ENCODE assay signal across 15 cellular contexts in genomic region chr2:133130548-133131246, GRCh38.
DNase-seq lines count a peak whose midpoint lies in the region; ATAC-seq and TF ChIP-seq lines count a peak whose summit lies in the region.
"Had no signal": no experiment of that assay in that cellular context is flagged by ENCODE, and none has a peak within 500 bp of the region (broad histone marks: within the 10 kb centered on the region; RNA-seq: fewer than 3 reads in every experiment).

No MANE protein-coding gene starts in this region.

- no peak overlapping the region for H4K12ac ChIP-seq in trophoblast cell (ENCODE audit: low read depth, low read length)

- H3K36me3 ChIP-seq in A673 (ENCODE audit: insufficient read depth, low read length, poor library complexity, severe bottlenecking) (peaks cover 7% of the 10 kb centered on the region), Peyer's patch (no peaks in the 10 kb centered on the region), trophoblast cell (ENCODE audit: control insufficient read depth in 1 of 2, insufficient read depth in 2 of 2, low read length in 2 of 2) (no peaks in the 10 kb centered on the region)
- H3K36me3 ChIP-seq: ovary had no signal

- peak; percentile 70 for ATAC-seq in GM19463 (IDR thresholded peaks at IDR 0.05; ENCODE audit: unreplicated experiment)

- H3K4me3 ChIP-seq in A673 (ENCODE audit: low read depth, low read length, poor library complexity, severe bottlenecking): no peak overlapping the region
- H3K4me3 ChIP-seq in fibroblast of pulmonary artery (replicated peaks; ENCODE audit: low read depth, low read length): no peak overlapping the region
- no peak overlapping the region for H3K4me3 ChIP-seq in Peyer's patch
- H3K4me3 ChIP-seq in trophoblast cell (ENCODE audit: low read depth, low read length): no peak overlapping the region
- H3K4me3 ChIP-seq: dorsolateral prefrontal cortex, ovary had no signal

- H2BK120ac ChIP-seq in trophoblast cell (ENCODE audit: insufficient read depth, low read length, poor library complexity): no peak overlapping the region

- no peak overlapping the region for H2BK5ac ChIP-seq in trophoblast cell (ENCODE audit: low read depth, low read length, poor library complexity)

- H3K79me2 ChIP-seq in trophoblast cell (ENCODE audit: control insufficient read depth, insufficient read depth, low read length, poor library complexity): no peaks in the 10 kb centered on the region

- no peak overlapping the region for H4K91ac ChIP-seq in trophoblast cell (ENCODE audit: low read depth, low read length)

- no peak overlapping the region for H3K27ac Mint-ChIP-seq in activated T-cell treated with anti-CD3 and anti-CD28 coated beads, Interleukin-2, amount 50 U/mL, for 24 hours
- H3K27ac Mint-ChIP-seq: activated CD4-positive, alpha-beta memory T cell treated with anti-CD3 and anti-CD28 coated beads for 36 hours had no signal

- no peak overlapping the region for H3K4me3 Mint-ChIP-seq in activated T-cell treated with anti-CD3 and anti-CD28 coated beads, Interleukin-2, amount 50 U/mL, for 24 hours
- H3K4me3 Mint-ChIP-seq: activated CD4-positive, alpha-beta memory T cell treated with anti-CD3 and anti-CD28 coated beads for 36 hours had no signal

- no peaks in the 10 kb centered on the region for H3K36me3 Mint-ChIP-seq in activated T-cell treated with anti-CD3 and anti-CD28 coated beads, Interleukin-2, amount 50 U/mL, for 24 hours (ENCODE audit: low read depth)
- H3K36me3 Mint-ChIP-seq: activated CD4-positive, alpha-beta memory T cell treated with anti-CD3 and anti-CD28 coated beads for 36 hours had no signal

- H2BK12ac ChIP-seq in trophoblast cell (ENCODE audit: low read length): no peak overlapping the region

- H3K4me2 ChIP-seq in trophoblast cell (ENCODE audit: low read length): no peak overlapping the region

- H2AK5ac ChIP-seq in trophoblast cell (ENCODE audit: low read length): no peak overlapping the region

- no peak for TF ChIP-seq POLR2A in Peyer's patch (IDR thresholded peaks at IDR 0.05)

- H3K14ac ChIP-seq in trophoblast cell (ENCODE audit: low read length): no peak overlapping the region

- no peaks in the 10 kb centered on the region for H3K79me1 ChIP-seq in trophoblast cell (ENCODE audit: low read length)

- H4K8ac ChIP-seq in trophoblast cell (ENCODE audit: low read depth, low read length): no peak overlapping the region

- BruUV-seq in A673 (replicated peaks; lab: Mats Ljungman, UMichigan): no TSS peak

- TF ChIP-seq CTCF in A673 (conservative IDR thresholded peaks at IDR 0.05; ENCODE audit: low read depth, low read length): no peak
- TF ChIP-seq CTCF in fibroblast of pulmonary artery (IDR thresholded peaks at IDR 0.05; ENCODE audit: low read length, missing control alignments): no peak
- TF ChIP-seq CTCF in Peyer's patch (IDR thresholded peaks at IDR 0.05): no peak

- no peak overlapping the region for H3K4ac ChIP-seq in trophoblast cell (ENCODE audit: low read depth, low read length)

- no peaks in the 10 kb centered on the region for H3K4me1 Mint-ChIP-seq in activated T-cell treated with anti-CD3 and anti-CD28 coated beads, Interleukin-2, amount 50 U/mL, for 24 hours (ENCODE audit: low read depth)

- no peaks in the 10 kb centered on the region for H3K9me3 ChIP-seq in A673 (ENCODE audit: low read depth, low read length, poor library complexity, severe bottlenecking)
- H3K9me3 ChIP-seq in Peyer's patch: no peaks in the 10 kb centered on the region
- H3K9me3 ChIP-seq in trophoblast cell (ENCODE audit: insufficient read depth, low read depth, low read length): peaks cover 2% of the 10 kb centered on the region
- H3K9me3 ChIP-seq: ovary had no signal

- no peaks in the 10 kb centered on the region for H3K27me3 Mint-ChIP-seq in activated T-cell treated with anti-CD3 and anti-CD28 coated beads, Interleukin-2, amount 50 U/mL, for 24 hours
- H3K27me3 Mint-ChIP-seq: activated CD4-positive, alpha-beta memory T cell treated with anti-CD3 and anti-CD28 coated beads for 36 hours had no signal

- H3K4me1 ChIP-seq in A673 (ENCODE audit: insufficient read depth, low read length, poor library complexity, severe bottlenecking) (peaks cover 6% of the 10 kb centered on the region), Peyer's patch (no peaks in the 10 kb centered on the region), trophoblast cell (ENCODE audit: control insufficient read depth in 1 of 2, insufficient read depth in 2 of 2, low read length in 2 of 2) (no peaks in the 10 kb centered on the region)

- H3K9me3 Mint-ChIP-seq in activated T-cell treated with anti-CD3 and anti-CD28 coated beads, Interleukin-2, amount 50 U/mL, for 24 hours: no peaks in the 10 kb centered on the region

- no peaks in the 10 kb centered on the region for H3K27me3 ChIP-seq in A673 (replicated peaks; ENCODE audit: insufficient read depth, low read depth, low read length, poor library complexity)
- no peaks in the 10 kb centered on the region for H3K27me3 ChIP-seq in Peyer's patch
- no peaks in the 10 kb centered on the region for H3K27me3 ChIP-seq in trophoblast cell (ENCODE audit: insufficient read depth, low read length)
- H3K27me3 ChIP-seq: dorsolateral prefrontal cortex, ovary had no signal

- H3K18ac ChIP-seq in trophoblast cell (ENCODE audit: low read length): no peak overlapping the region

- CTCF ChIA-PET in A673 (lab: Charles Lee): no interaction called here

- POLR2A ChIA-PET in A673 (lab: Charles Lee; ENCODE audit: low non-redundant PET): interaction anchor here (0.7 kb wide), 1 partner anchor 31 kb away, joined by 10 read pairs; no protein-coding TSS in a partner anchor

- WGBS in trophoblast cell (ENCODE audit: extremely low coverage, insufficient coverage, insufficient read length): no CpG with 5 or more reads among the region's 3 CpGs

- H3K23ac ChIP-seq in trophoblast cell (ENCODE audit: low read length): no peak overlapping the region

- H3K27ac ChIP-seq in A673 (ENCODE audit: low read depth, low read length, poor library complexity, severe bottlenecking) (no peak overlapping the region), Peyer's patch (no peak overlapping the region), trophoblast cell (ENCODE audit: low read depth, low read length) (no peak overlapping the region)
- H3K27ac ChIP-seq: ovary had no signal

- no peak overlapping the region for H2AFZ ChIP-seq in trophoblast cell (ENCODE audit: insufficient read depth, low read length, poor library complexity)

- DNase-seq in A673 (ENCODE audit: low spot score): peak; percentile 39
- peak; percentile 41 for DNase-seq in RKO (ENCODE audit: low spot score)
- DNase-seq in fibroblast of pulmonary artery (ENCODE audit: low read depth): peak; percentile 3
- DNase-seq in Peyer's patch: no peak
- no peak for DNase-seq in activated T-cell treated with anti-CD3 and anti-CD28 coated beads, Interleukin-2, amount 50 U/mL, for 24 hours
- no peak for DNase-seq in SHP77 treated with DMSO at 0.1 percent for 48 hours (lab: John Stamatoyannopoulos, UW)
- no peak for DNase-seq in trophoblast cell
- DNase-seq: activated CD4-positive, alpha-beta memory T cell treated with anti-CD3 and anti-CD28 coated beads for 36 hours; DMS153; dorsolateral prefrontal cortex; NCI-H1694; NCI-H524 treated with DMSO at 0.1 percent for 48 hours; ovary; T-helper 9 cell had no signal

- intact Hi-C loops in A673 (cut with micrococcal nuclease; ENCODE audit: unreplicated experiment): no loop called here

- no peak overlapping the region for H3K9ac ChIP-seq in trophoblast cell (ENCODE audit: low read length)

Comparison
In these comparisons a context has a peak if more than half of its experiments do, and no peak if none do; other contexts are left out.
1. DNase-seq: peak in A673 (single experiment), RKO (single experiment) and fibroblast of pulmonary artery (single experiment); none in Peyer's patch (0 of 3), activated T-cell treated with anti-CD3 and anti-CD28 coated beads, Interleukin-2, amount 50 U/mL, for 24 hours (single experiment), SHP77 treated with DMSO at 0.1 percent for 48 hours (single experiment) and trophoblast cell (0 of 2).